Comparison of ENCODE assay signal across 28 cellular contexts in genomic region chr12:13104403-13104802, GRCh38. TPM values are rescaled to one million over a fixed set of nuclear protein-coding genes. Genes with fewer than 3 reads are reported as not detected.
A peak's percentile ranks its signal among the peaks of the same experiment; 100 is the strongest.
DNase-seq lines count a peak whose midpoint lies in the region; ATAC-seq and TF ChIP-seq lines count a peak whose summit lies in the region.
"Had no signal": no experiment of that assay in that cellular context is flagged by ENCODE, and none has a peak within 500 bp of the region (broad histone marks: within the 10 kb centered on the region; RNA-seq: fewer than 3 reads in every experiment).

No MANE protein-coding gene starts in this region.

- H3K27me3 ChIP-seq in CD4-positive, alpha-beta memory T cell (ENCODE audit: insufficient read depth, low read length) = no peaks in the 10 kb centered on the region
- H3K27me3 ChIP-seq in Panc1 (ENCODE audit: control insufficient read depth, insufficient read depth, low read length) = no peaks in the 10 kb centered on the region
- H3K27me3 ChIP-seq: neutrophil, sigmoid colon had no signal

- H3K36me3 ChIP-seq in CD4-positive, alpha-beta memory T cell (ENCODE audit: insufficient read depth, low read length) = no peaks in the 10 kb centered on the region
- no peaks in the 10 kb centered on the region for H3K36me3 ChIP-seq in Panc1 (ENCODE audit: control insufficient read depth, insufficient read depth, low read length)
- H3K36me3 ChIP-seq: neutrophil, sigmoid colon, thoracic aorta had no signal

- TF ChIP-seq CTCF in Panc1 (IDR thresholded peaks at IDR 0.05) = no peak
- TF ChIP-seq CTCF in neural crest cell (conservative IDR thresholded peaks at IDR 0.05) = no peak

- H3K4me3 Mint-ChIP-seq in CD4-positive, alpha-beta memory T cell = no peak overlapping the region
- H3K4me3 Mint-ChIP-seq in neural crest cell = peak overlapping the region; percentile 66
- H3K4me3 Mint-ChIP-seq: activated CD4-positive, alpha-beta memory T cell treated with anti-CD3 and anti-CD28 coated beads, Interleukin-2, amount 10 ng/mL, durations not matched to agents 7 days and 5 days; activated naive CD8-positive, alpha-beta T cell treated with anti-CD3 and anti-CD28 coated beads for 36 hours; T-helper 1 cell treated with Interleukin-12 subunit alpha and Interleukin-12 subunit beta and Interleukin-4 antibody, amounts not matched to agents 30 μg/mL and 1 μg/mL, for 36 hours had no signal

- H3K9me3 ChIP-seq in CD4-positive, alpha-beta memory T cell (ENCODE audit: control insufficient read depth in 1 of 2, low read length in 2 of 2) = no peaks in the 10 kb centered on the region
- H3K9me3 ChIP-seq in Panc1 (ENCODE audit: control insufficient read depth, insufficient read depth, low read depth, low read length) = no peaks in the 10 kb centered on the region
- H3K9me3 ChIP-seq: neutrophil, psoas muscle, sigmoid colon, SK-N-SH had no signal

- no peaks in the 10 kb centered on the region for H3K27me3 Mint-ChIP-seq in CD4-positive, alpha-beta memory T cell
- H3K27me3 Mint-ChIP-seq in neural crest cell (ENCODE audit: low read depth) = peaks cover 2% of the 10 kb centered on the region

- H3K4me3 ChIP-seq in CD4-positive, alpha-beta memory T cell (ENCODE audit: low read length in 2 of 2) = no peak overlapping the region
- no peak overlapping the region for H3K4me3 ChIP-seq in Panc1 (ENCODE audit: low read depth in 2 of 2, low read length in 2 of 2)
- H3K4me3 ChIP-seq: psoas muscle, sigmoid colon, thoracic aorta had no signal

- peaks cover 24 to 41% (median 30%) of the 10 kb centered on the region in 4 donors for H3K4me1 Mint-ChIP-seq in CD4-positive, alpha-beta memory T cell
- peaks cover 25% of the 10 kb centered on the region for H3K4me1 Mint-ChIP-seq in neural crest cell

- H3K27ac Mint-ChIP-seq in CD4-positive, alpha-beta memory T cell = peak overlapping the region in 4 of 7 donors; percentile 20 to 81 (median 59)
- no peak overlapping the region for H3K27ac Mint-ChIP-seq in neural crest cell (ENCODE audit: unreplicated experiment)
- H3K27ac Mint-ChIP-seq: activated naive CD8-positive, alpha-beta T cell treated with anti-CD3 and anti-CD28 coated beads for 36 hours; activated T-helper 2 cell treated with anti-CD3 and anti-CD28 coated beads, Interferon-gamma antibody, Interleukin-2, Interleukin-4, amounts not matched to agents 10 μg/mL and 5 μg/mL and 100 μg/mL, durations not matched to agents 14 hours and 24 hours and 36 hours; T-helper 1 cell treated with Interleukin-12 subunit alpha and Interleukin-12 subunit beta and Interleukin-4 antibody, amounts not matched to agents 30 μg/mL and 1 μg/mL, for 36 hours had no signal

- H3K9me3 Mint-ChIP-seq in CD4-positive, alpha-beta memory T cell = peaks cover 0 to 4% (median 0%) of the 10 kb centered on the region in 8 donors
- H3K9me3 Mint-ChIP-seq in neural crest cell = peaks cover 11% of the 10 kb centered on the region
- H3K9me3 Mint-ChIP-seq: activated T-helper 2 cell treated with anti-CD3 and anti-CD28 coated beads, Interferon-gamma antibody, Interleukin-2, Interleukin-4, amounts not matched to agents 10 μg/mL and 5 μg/mL and 100 μg/mL, durations not matched to agents 14 hours and 24 hours and 36 hours; T-helper 1 cell treated with Interleukin-12 subunit alpha and Interleukin-12 subunit beta and Interleukin-4 antibody, amounts not matched to agents 30 μg/mL and 1 μg/mL, for 36 hours had no signal

- no peak overlapping the region for H3K27ac ChIP-seq in CD4-positive, alpha-beta memory T cell (ENCODE audit: low read depth, low read length)
- H3K27ac ChIP-seq in Panc1 (ENCODE audit: low read length) = peak overlapping the region; percentile 7; the same call in 1 of the 2 replicates
- H3K27ac ChIP-seq: C4-2B, neutrophil, psoas muscle, sigmoid colon, thoracic aorta had no signal

- POLR2A ChIA-PET in CD4-positive, alpha-beta memory T cell (lab: Charles Lee; ENCODE audit: partially characterized antibody) = no interaction called here
- POLR2A ChIA-PET in Panc1 (lab: Charles Lee) = no interaction called here

- ATAC-seq in Panc1 (no peak), HG02973 (IDR thresholded peaks at IDR 0.05; ENCODE audit: unreplicated experiment) (no peak)
- ATAC-seq: left lobe of liver, psoas muscle had no signal

- in situ Hi-C loops in Panc1 (cut with HindIII; ENCODE audit: low pct_unique_long_range_greater_than_20kb, low sequenced_read_pairs) = no loop called here

- CTCF ChIA-PET in CD4-positive, alpha-beta memory T cell (lab: Charles Lee; ENCODE audit: partially characterized antibody) = interaction anchor here (1.3 to 8.8 kb wide), 2 partner anchors 12 to 107 kb away, joined by 3 to 213 read pairs; no protein-coding TSS in a partner anchor
- CTCF ChIA-PET in Panc1 (lab: Charles Lee) = no interaction called here

- peaks cover 21% of the 10 kb centered on the region for H3K4me1 ChIP-seq in CD4-positive, alpha-beta memory T cell (ENCODE audit: insufficient read depth, low read length)
- H3K4me1 ChIP-seq in Panc1 (ENCODE audit: control insufficient read depth, insufficient read depth, low read length) = peaks cover 30% of the 10 kb centered on the region

- intact Hi-C loops in CD4-positive, alpha-beta memory T cell (cut with micrococcal nuclease) = loop anchor here (5.0 kb wide), 1 partner anchor 63 kb away; no protein-coding TSS in a partner anchor
- intact Hi-C loops in Panc1 (cut with micrococcal nuclease; ENCODE audit: unreplicated experiment) = no loop called here

- no peaks in the 10 kb centered on the region for H3K36me3 Mint-ChIP-seq in CD4-positive, alpha-beta memory T cell
- peaks cover 1% of the 10 kb centered on the region for H3K36me3 Mint-ChIP-seq in neural crest cell (ENCODE audit: low read depth)
- H3K36me3 Mint-ChIP-seq: activated naive CD8-positive, alpha-beta T cell treated with anti-CD3 and anti-CD28 coated beads for 36 hours had no signal

- DNase-seq in AML-193 (lab: John Stamatoyannopoulos, UW) = peak; percentile 12 to 47
- no peak for DNase-seq in CD4-positive, alpha-beta memory T cell
- DNase-seq in Panc1 (ENCODE audit: low read depth, low spot score) = no peak
- DNase-seq in neural crest cell (ENCODE audit: low read depth, low spot score) = no peak
- DNase-seq in NCI-H2029 treated with DMSO at 0.1 percent for 48 hours (lab: John Stamatoyannopoulos, UW) = no peak
- no peak for DNase-seq in A172 (ENCODE audit: low spot score)
- DNase-seq: activated CD4-positive, alpha-beta memory T cell treated with anti-CD3 and anti-CD28 coated beads, Interleukin-2, amount 10 ng/mL, durations not matched to agents 7 days and 5 days; activated CD4-positive, alpha-beta T cell treated with anti-CD3 and anti-CD28 coated beads for 1 hour; activated naive CD8-positive, alpha-beta T cell treated with anti-CD3 and anti-CD28 coated beads for 36 hours; hypothalamus; Karpas-422; NCI-H1092; NCI-H187; NCI-H69; psoas muscle; sigmoid colon; SK-N-SH; stimulated activated CD4-positive, alpha-beta T cell treated with anti-CD3 and anti-CD28 coated beads, Interleukin-4, amount 100 ng/mL, for 24 hours; stimulated activated naive CD4-positive, alpha-beta T cell treated with Interleukin-2 at 50 U/mL for 16 hours had no signal

- no TSS peak for BruUV-seq in Panc1 (replicated peaks; lab: Mats Ljungman, UMichigan)

RNA-seq across cellular contexts. Expression of gene GSG1, which starts 0.9 kb away (rescaled TPM):
- not detected for total RNA-seq in CD4-positive, alpha-beta memory T cell
- polyA plus RNA-seq in CD4-positive, alpha-beta memory T cell = under 1 TPM in 1 of 2 donors, not detected in 1; 0.07 TPM
- total RNA-seq in Panc1 (2021; ENCODE audit: unreplicated experiment) (not detected), neural crest cell (not detected in 2 replicates)
- not detected for polyA plus RNA-seq in Panc1 (2012; ENCODE audit: insufficient read length)
- total RNA-seq in A172 (2014; rRNA removed; shearing (Covaris generic)) = 1.6 and 2.6 TPM in 2 replicates
- total RNA-seq: activated CD4-positive, alpha-beta memory T cell treated with anti-CD3 and anti-CD28 coated beads, Interleukin-2, amount 10 ng/mL, durations not matched to agents 7 days and 5 days; activated naive CD8-positive, alpha-beta T cell treated with anti-CD3 and anti-CD28 coated beads for 36 hours; activated T-helper 2 cell treated with anti-CD3 and anti-CD28 coated beads, Interferon-gamma antibody, Interleukin-2, Interleukin-4, amounts not matched to agents 10 μg/mL and 5 μg/mL and 100 μg/mL, durations not matched to agents 14 hours and 24 hours and 36 hours; cardiac septum; dermis microvascular lymphatic vessel endothelial cell; left lobe of liver; psoas muscle; sigmoid colon; thoracic aorta had no signal
- polyA plus RNA-seq: psoas muscle, sigmoid colon had no signal

Comparison
In these comparisons a context has a peak if more than half of its experiments do, and no peak if none do; other contexts are left out.
1. DNase-seq: peak in AML-193 (2 of 2); none in CD4-positive, alpha-beta memory T cell (0 of 5), Panc1 (single experiment), neural crest cell (single experiment), NCI-H2029 treated with DMSO at 0.1 percent for 48 hours (single experiment) and A172 (single experiment).